ENCODE assay signal across 18 cellular contexts in the genomic region with DNA sequence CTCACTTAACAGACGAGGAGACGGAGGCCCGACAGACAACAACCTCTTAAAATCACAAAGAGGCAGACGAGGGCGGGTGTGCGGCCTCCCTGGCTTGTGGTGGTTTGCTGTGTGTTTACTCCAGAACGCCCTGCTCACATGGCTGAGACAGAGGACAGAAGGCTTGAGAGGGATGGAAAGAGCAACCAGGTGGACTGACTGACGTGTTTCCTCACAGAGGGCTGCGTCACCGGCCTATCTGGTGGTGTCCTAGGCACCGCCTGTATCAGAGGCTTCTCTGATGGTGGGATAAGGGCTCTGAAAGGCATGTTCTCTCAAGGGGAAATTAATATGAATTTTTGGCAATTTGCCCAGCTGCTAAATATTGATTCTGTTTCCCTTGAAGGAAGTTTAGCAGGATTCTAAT. TPM values are rescaled to one million over a fixed set of nuclear protein-coding genes. Genes with fewer than 3 reads are reported as not detected.
DNase-seq lines count a peak whose midpoint lies in the region; ATAC-seq and TF ChIP-seq lines count a peak whose summit lies in the region.
"Had no signal": no experiment of that assay in that cellular context is flagged by ENCODE, and none has a peak within 500 bp of the region (broad histone marks: within the 10 kb centered on the region; RNA-seq: fewer than 3 reads in every experiment).

No MANE protein-coding gene starts in this region.

- in situ Hi-C loops in IMR-90 (cut with MboI; ENCODE audit: low sequenced_read_pairs) = no loop called here

- BruUV-seq in IMR-90 (replicated peaks; lab: Mats Ljungman, UMichigan) (no TSS peak), MCF 10A (replicated peaks; lab: Mats Ljungman, UMichigan) (no TSS peak)

- POLR2A ChIA-PET in IMR-90 (lab: Charles Lee; ENCODE audit: unreplicated experiment) = no interaction called here
- POLR2A ChIA-PET in MCF 10A (lab: Yijun Ruan, JAX) = interaction anchor here (0.7 to 1.6 kb wide), 3 partner anchors 8 to 77 kb away, joined by 3 to 7 read pairs (median 3); no protein-coding TSS in a partner anchor

- peak overlapping the region; percentile 84 for H3K27ac Mint-ChIP-seq in MCF 10A (ENCODE audit: low read depth, unreplicated experiment)
- H3K27ac Mint-ChIP-seq: activated B cell treated with CpG ODN at 0.5 μM for 24 hours; activated CD8-positive, alpha-beta memory T cell treated with anti-CD3 and anti-CD28 coated beads, Interleukin-2, amount 10 ng/mL, durations not matched to agents 7 days and 5 days; endodermal cell had no signal

- H4K8ac ChIP-seq in IMR-90 (ENCODE audit: low read depth in 2 of 2, low read length in 2 of 2) (no peak overlapping the region), trophoblast cell (ENCODE audit: low read depth, low read length) (no peak overlapping the region)

- H2BK5ac ChIP-seq in IMR-90 (ENCODE audit: low read depth, low read length, poor library complexity, severe bottlenecking) (no peak overlapping the region), trophoblast cell (ENCODE audit: low read depth, low read length, poor library complexity) (no peak overlapping the region)

- no peak overlapping the region for H3K4me2 ChIP-seq in IMR-90 (ENCODE audit: low read depth, low read length)
- no peak overlapping the region for H3K4me2 ChIP-seq in trophoblast cell (ENCODE audit: low read length)
- H3K4me2 ChIP-seq: BLaER1 treated with 17β-estradiol and CSF1 and Interleukin-3, amounts not matched to agents 10 nM and 100 nM had no signal

- H3K56ac ChIP-seq in IMR-90 (ENCODE audit: extremely low read depth, insufficient read depth, low read length) = no peak overlapping the region

- no peaks in the 10 kb centered on the region for H3K9me3 Mint-ChIP-seq in MCF 10A (ENCODE audit: unreplicated experiment)
- H3K9me3 Mint-ChIP-seq: activated B cell treated with CpG ODN at 0.5 μM for 24 hours had no signal

- H3K27me3 Mint-ChIP-seq in MCF 10A (ENCODE audit: insufficient read depth, unreplicated experiment) = no peaks in the 10 kb centered on the region
- H3K27me3 Mint-ChIP-seq: activated B cell treated with CpG ODN at 0.5 μM for 24 hours had no signal

- H3K4me1 Mint-ChIP-seq in MCF 10A (ENCODE audit: insufficient read depth, unreplicated experiment) = peaks cover 12% of the 10 kb centered on the region
- H3K4me1 Mint-ChIP-seq: activated CD8-positive, alpha-beta memory T cell treated with anti-CD3 and anti-CD28 coated beads, Interleukin-2, amount 10 ng/mL, durations not matched to agents 7 days and 5 days; endodermal cell had no signal

- peaks cover 5% of the 10 kb centered on the region for H3K9me1 ChIP-seq in IMR-90 (ENCODE audit: insufficient read depth, low read length)

- TF ChIP-seq CTCF in IMR-90 (conservative IDR thresholded peaks at IDR 0.05; ENCODE audit: low read depth, low read length) (no peak), MCF 10A (IDR thresholded peaks at IDR 0.05; ENCODE audit: unreplicated experiment) (no peak)

- H3K23ac ChIP-seq in IMR-90 (ENCODE audit: low read depth, low read length) (no peak overlapping the region), trophoblast cell (ENCODE audit: low read length) (no peak overlapping the region)

- H4K91ac ChIP-seq in IMR-90 (ENCODE audit: insufficient read depth, low read depth, low read length) (no peak overlapping the region), trophoblast cell (ENCODE audit: low read depth, low read length) (no peak overlapping the region)

- no peak overlapping the region for H3K4me3 Mint-ChIP-seq in MCF 10A (ENCODE audit: unreplicated experiment)
- H3K4me3 Mint-ChIP-seq: activated B cell treated with CpG ODN at 0.5 μM for 24 hours; activated CD8-positive, alpha-beta memory T cell treated with anti-CD3 and anti-CD28 coated beads, Interleukin-2, amount 10 ng/mL, durations not matched to agents 7 days and 5 days; endodermal cell had no signal

- no peak overlapping the region for H3K4me3 ChIP-seq in IMR-90 (ENCODE audit: insufficient read depth, low read depth, low read length)
- no peak overlapping the region for H3K4me3 ChIP-seq in trophoblast cell (ENCODE audit: low read depth, low read length)
- H3K4me3 ChIP-seq: BLaER1 treated with 17β-estradiol and CSF1 and Interleukin-3, amounts not matched to agents 10 nM and 100 nM; left lung; testis had no signal

- H3K9ac ChIP-seq in IMR-90 (ENCODE audit: low read depth, low read length) (no peak overlapping the region), trophoblast cell (ENCODE audit: low read length) (no peak overlapping the region)
- H3K9ac ChIP-seq: BLaER1 treated with 17β-estradiol and CSF1 and Interleukin-3, amounts not matched to agents 10 nM and 100 nM had no signal

- H3K79me1 ChIP-seq in IMR-90 (ENCODE audit: low read depth in 1 of 2, low read length in 2 of 2) (no peaks in the 10 kb centered on the region), trophoblast cell (ENCODE audit: low read length) (no peaks in the 10 kb centered on the region)

- 79% methylated on average over 2 of the region's 11 CpGs; no CpG with 5 or more reads in 1 of the 2 experiments for WGBS in IMR-90 (ENCODE audit: extremely low coverage in 2 of 2, insufficient read length in 1 of 2), 2 experiments
- no CpG with 5 or more reads among the region's 11 CpGs for WGBS in trophoblast cell (ENCODE audit: extremely low coverage, insufficient coverage, insufficient read length)

- H2BK20ac ChIP-seq in IMR-90 (ENCODE audit: low read depth, low read length) = no peak overlapping the region

- H2BK15ac ChIP-seq in IMR-90 (ENCODE audit: low read depth, low read length) = no peak overlapping the region

- no peak for ATAC-seq in IMR-90 (ENCODE audit: low read depth)
- ATAC-seq: activated CD8-positive, alpha-beta memory T cell treated with anti-CD3 and anti-CD28 coated beads, Interleukin-2, amount 10 ng/mL, durations not matched to agents 7 days and 5 days; HepG2; left lung had no signal

- H2BK120ac ChIP-seq in IMR-90 (ENCODE audit: low read depth, low read length) (no peak overlapping the region), trophoblast cell (ENCODE audit: insufficient read depth, low read length, poor library complexity) (no peak overlapping the region)

- H3K27me3 ChIP-seq in IMR-90 (ENCODE audit: control insufficient read depth, insufficient read depth, low read length) (no peaks in the 10 kb centered on the region), trophoblast cell (ENCODE audit: insufficient read depth, low read length) (no peaks in the 10 kb centered on the region)
- H3K27me3 ChIP-seq: BLaER1 treated with 17β-estradiol and CSF1 and Interleukin-3, amounts not matched to agents 10 nM and 100 nM; left lung; testis had no signal

- intact Hi-C loops in IMR-90 (cut with micrococcal nuclease) = loop anchor here (5.0 kb wide), 1 partner anchor 34 kb away; no protein-coding TSS in a partner anchor
- intact Hi-C loops in MCF 10A (cut with micrococcal nuclease) = no loop called here

- H3K36me3 ChIP-seq in IMR-90 (ENCODE audit: control insufficient read depth, insufficient read depth, low read length) (no peaks in the 10 kb centered on the region), trophoblast cell (ENCODE audit: control insufficient read depth in 1 of 2, insufficient read depth in 2 of 2, low read length in 2 of 2) (no peaks in the 10 kb centered on the region)
- H3K36me3 ChIP-seq: left lung had no signal

- H2AK5ac ChIP-seq in IMR-90 (ENCODE audit: low read depth, low read length) = peak overlapping the region; percentile 21; the same call in 1 of the 2 replicates
- H2AK5ac ChIP-seq in trophoblast cell (ENCODE audit: low read length) = no peak overlapping the region

- no peak overlapping the region for H4K5ac ChIP-seq in IMR-90 (ENCODE audit: low read depth, low read length)

- H2AFZ ChIP-seq in IMR-90 (replicated peaks; ENCODE audit: low read length, poor library complexity) = no peak overlapping the region
- H2AFZ ChIP-seq in trophoblast cell (ENCODE audit: insufficient read depth, low read length, poor library complexity) = no peak overlapping the region

- no peaks in the 10 kb centered on the region; the same call in 1 of the 2 replicates for H3K4me1 ChIP-seq in IMR-90 (ENCODE audit: control insufficient read depth, insufficient read depth, low read length)
- no peaks in the 10 kb centered on the region for H3K4me1 ChIP-seq in trophoblast cell (ENCODE audit: control insufficient read depth in 1 of 2, insufficient read depth in 2 of 2, low read length in 2 of 2)
- H3K4me1 ChIP-seq: left lung had no signal

- H4K12ac ChIP-seq in trophoblast cell (ENCODE audit: low read depth, low read length) = no peak overlapping the region

- no peak for TF ChIP-seq POLR2A in IMR-90 (IDR thresholded peaks at IDR 0.05; ENCODE audit: low read depth, low read length)

- H3K79me2 ChIP-seq in trophoblast cell (ENCODE audit: control insufficient read depth, insufficient read depth, low read length, poor library complexity) = no peaks in the 10 kb centered on the region

- dilution Hi-C loops in IMR-90 (cut with HindIII; ENCODE audit: low sequenced_read_pairs, unreplicated experiment) = no loop called here

- H3K4ac ChIP-seq in IMR-90 (ENCODE audit: low read depth, low read length) (no peak overlapping the region), trophoblast cell (ENCODE audit: low read depth, low read length) (no peak overlapping the region)

- H3K27ac ChIP-seq in IMR-90 (ENCODE audit: insufficient read depth, low read length) = no peak overlapping the region
- no peak overlapping the region for H3K27ac ChIP-seq in trophoblast cell (ENCODE audit: low read depth, low read length)
- H3K27ac ChIP-seq: BLaER1 treated with 17β-estradiol and CSF1 and Interleukin-3, amounts not matched to agents 10 nM and 100 nM; left lung; testis had no signal

- H3K36me3 Mint-ChIP-seq in MCF 10A (ENCODE audit: insufficient read depth, unreplicated experiment) = no peaks in the 10 kb centered on the region
- H3K36me3 Mint-ChIP-seq: activated CD8-positive, alpha-beta memory T cell treated with anti-CD3 and anti-CD28 coated beads, Interleukin-2, amount 10 ng/mL, durations not matched to agents 7 days and 5 days had no signal

- no peak for TF ChIP-seq RAD21 in IMR-90 (IDR thresholded peaks at IDR 0.05; ENCODE audit: low read length)

- DNase-seq in COR-L47 (lab: John Stamatoyannopoulos, UW) = peak; percentile 52
- DNase-seq in IMR-90 = no peak
- no peak for DNase-seq in MCF 10A (ENCODE audit: unreplicated experiment)
- peak; percentile 89 to 94 for DNase-seq in trophoblast cell
- DNase-seq in NAMALWA (ENCODE audit: low spot score) = no peak
- DNase-seq in putamen (ENCODE audit: low spot score) = no peak
- no peak for DNase-seq in NCI-H2081 treated with DMSO at 0.1 percent for 48 hours (lab: John Stamatoyannopoulos, UW)
- DNase-seq: activated B cell treated with CpG ODN at 0.5 μM for 24 hours; activated gamma-delta T cell; endodermal cell; left lung; NCI-H1105; NCI-H524 treated with DMSO at 0.1 percent for 48 hours; stimulated activated CD4-positive, alpha-beta T cell treated with anti-CD3 and anti-CD28 coated beads, Interleukin-4, amount 100 ng/mL, for 1 hour; testis had no signal

- H3K14ac ChIP-seq in IMR-90 (replicated peaks; ENCODE audit: low read depth, low read length) = no peak overlapping the region
- H3K14ac ChIP-seq in trophoblast cell (ENCODE audit: low read length) = peak overlapping the region; percentile 4

- CTCF ChIA-PET in IMR-90 (lab: Yijun Ruan, JAX) (no interaction called here), MCF 10A (lab: Yijun Ruan, JAX) (interaction anchor here (0.6 to 0.8 kb wide), 2 partner anchors 211 to 801 kb away, joined by 3 read pairs; no protein-coding TSS in a partner anchor)

- H2AK9ac ChIP-seq in IMR-90 (replicated peaks; ENCODE audit: low read depth, low read length, poor library complexity) = peak overlapping the region; percentile 34

- no peak overlapping the region for H3K18ac ChIP-seq in IMR-90 (ENCODE audit: low read depth, low read length)
- H3K18ac ChIP-seq in trophoblast cell (ENCODE audit: low read length) = no peak overlapping the region

- H4K20me1 ChIP-seq in IMR-90 (ENCODE audit: insufficient read depth, low read length) = no peaks in the 10 kb centered on the region
- H4K20me1 ChIP-seq: BLaER1 treated with 17β-estradiol and CSF1 and Interleukin-3, amounts not matched to agents 10 nM and 100 nM had no signal

- H3K9me3 ChIP-seq in IMR-90 (ENCODE audit: control insufficient read depth, insufficient read depth, low read length) (peaks cover 13% of the 10 kb centered on the region), trophoblast cell (ENCODE audit: insufficient read depth, low read depth, low read length) (no peaks in the 10 kb centered on the region)
- H3K9me3 ChIP-seq: testis had no signal

- H2BK12ac ChIP-seq in trophoblast cell (ENCODE audit: low read length) = no peak overlapping the region

RNA-seq across cellular contexts. Expression of gene RALBP1, which starts 47.0 kb away (rescaled TPM):
- total RNA-seq in IMR-90 (2012; rRNA removed) (38.2 and 58.9 TPM in 2 replicates), MCF 10A (2022) (47.0 and 47.9 TPM in 2 replicates)
- 30.6 and 31.6 TPM in 2 replicates for polyA plus RNA-seq in IMR-90 (2012; rRNA removed)
- polyA plus RNA-seq in IMR-90 (2012; cell fraction: cytosol; rRNA removed) = 19.5 and 39.0 TPM in 2 replicates
- 18.1 and 18.9 TPM in 2 replicates for polyA plus RNA-seq in IMR-90 (2012; cell fraction: nucleus; rRNA removed; ENCODE audit: low replicate concordance)
- polyA plus RNA-seq in trophoblast cell (2013) = 151 and 171 TPM in 2 replicates

Comparison
In these comparisons a context has a peak if more than half of its experiments do, and no peak if none do; other contexts are left out.
1. DNase-seq: peak in COR-L47 (single experiment) and trophoblast cell (2 of 2); none in IMR-90 (single experiment), MCF 10A (single experiment), NAMALWA (single experiment), putamen (single experiment) and NCI-H2081 treated with DMSO at 0.1 percent for 48 hours (single experiment).